15 cellular contexts compared by ENCODE assay signal in genomic region chr10:70830185-70830584, GRCh38. TPM values are rescaled to one million over a fixed set of nuclear protein-coding genes. Genes with fewer than 3 reads are reported as not detected.
A peak's percentile ranks its signal among the peaks of the same experiment; 100 is the strongest.
DNase-seq lines count a peak whose midpoint lies in the region; ATAC-seq, FAIRE-seq and TF ChIP-seq lines count a peak whose summit lies in the region.
"Had no signal": no experiment of that assay in that cellular context is flagged by ENCODE, and none has a peak within 500 bp of the region (broad histone marks: within the 10 kb centered on the region; RNA-seq: fewer than 3 reads in every experiment).

No MANE protein-coding gene starts in this region.

- WGBS in aorta, 2 donors = 62 to 64% methylated on average over 3 of the region's 3 CpGs

- H3K9me3 Mint-ChIP-seq in nephron = no peaks in the 10 kb centered on the region

- peaks cover 48% of the 10 kb centered on the region for H3K36me3 Mint-ChIP-seq in nephron (ENCODE audit: low read depth)

- no peak overlapping the region for H3K4me3 Mint-ChIP-seq in nephron

- no peaks in the 10 kb centered on the region for H3K4me1 ChIP-seq in aorta (ENCODE audit: control insufficient read depth in 1 of 2, insufficient read depth in 2 of 2, low read length in 2 of 2)

- no peak overlapping the region for H3K27ac ChIP-seq in aorta (ENCODE audit: low read depth in 1 of 2, low read length in 2 of 2)

- TF ChIP-seq CTCF in LNCaP clone FGC (IDR thresholded peaks at IDR 0.05; ENCODE audit: control insufficient read depth, extremely low read depth, insufficient read depth) (no peak), bronchial epithelial cell (IDR thresholded peaks at IDR 0.05; ENCODE audit: insufficient read depth, low read length, severe bottlenecking) (no peak), nephron (IDR thresholded peaks at IDR 0.05; ENCODE audit: unreplicated experiment in 3 of 3) (no peak)

- H3K4me1 Mint-ChIP-seq in nephron = peaks cover 57% of the 10 kb centered on the region

- H3K27ac Mint-ChIP-seq in nephron = peak overlapping the region in 2 of 3 experiments; percentile 11 to 60

- intact Hi-C loops in aorta (cut with DNase I) = no loop called here

- no peaks in the 10 kb centered on the region for H3K9me3 ChIP-seq in aorta (ENCODE audit: control insufficient read depth, low read length)

- H3K36me3 ChIP-seq in bronchial epithelial cell (ENCODE audit: control insufficient read depth, insufficient read depth, low read length) = no peaks in the 10 kb centered on the region
- H3K36me3 ChIP-seq in aorta (ENCODE audit: control insufficient read depth in 1 of 2, insufficient read depth in 2 of 2, low read length in 1 of 2) = peaks cover 0 to 2% of the 10 kb centered on the region in 2 donors

- no peaks in the 10 kb centered on the region for H3K27me3 Mint-ChIP-seq in nephron (ENCODE audit: low read depth)

- H3K4me3 ChIP-seq in LNCaP clone FGC (ENCODE audit: low read depth, low read length) (no peak overlapping the region), bronchial epithelial cell (ENCODE audit: low read depth, low read length) (no peak overlapping the region), aorta (ENCODE audit: low read length in 2 of 2) (no peak overlapping the region)

- ATAC-seq in HG02970 (IDR thresholded peaks at IDR 0.05; ENCODE audit: low FRiP score, unreplicated experiment) = no peak
- ATAC-seq in aorta (ENCODE audit: low FRiP score) = no peak
- ATAC-seq: stimulated activated naive CD8-positive, alpha-beta T cell treated with anti-CD3 and anti-CD28 coated beads, Interleukin-15, Interleukin-2, amounts not matched to agents 100 U/mL and 50 U/mL, for 24 hours had no signal

- no peak for FAIRE-seq in bronchial epithelial cell (lab: Jason Lieb, UNC)
- FAIRE-seq: GM18507 had no signal

- no peaks in the 10 kb centered on the region for H3K27me3 ChIP-seq in bronchial epithelial cell (ENCODE audit: control insufficient read depth, insufficient read depth, low read length)
- H3K27me3 ChIP-seq in aorta (ENCODE audit: control insufficient read depth in 1 of 2, insufficient read depth in 2 of 2, low read length in 1 of 2) = no peaks in the 10 kb centered on the region

- DNase-seq in GF-D8 (lab: John Stamatoyannopoulos, UW) (peak; percentile 10), LNCaP clone FGC (ENCODE audit: low read depth) (peak; percentile 69), bronchial epithelial cell (ENCODE audit: low read depth) (peak; percentile 96), midbrain (lab: John Stamatoyannopoulos, UW) (no peak), aorta (no peak)
- DNase-seq: activated CD8-positive, alpha-beta memory T cell treated with anti-CD3 and anti-CD28 coated beads for 24 hours; C1 segment of cervical spinal cord; NCI-H146; stimulated activated CD4-positive, alpha-beta T cell treated with anti-CD3 and anti-CD28 coated beads, Interleukin-4, amount 100 ng/mL, for 1 hour; stimulated activated naive CD8-positive, alpha-beta T cell treated with anti-CD3 and anti-CD28 coated beads, Interleukin-15, Interleukin-2, amounts not matched to agents 100 U/mL and 50 U/mL, for 24 hours had no signal

RNA-seq across cellular contexts. Expression of gene SGPL1, which starts 14.4 kb away (rescaled TPM):
- total RNA-seq in bronchial epithelial cell (82.9 and 144 TPM in 2 replicates), aorta (10 to 100 TPM; 31.8 to 45.0 TPM)
- polyA plus RNA-seq in aorta = 1 to 10 TPM; 5.8 to 6.4 TPM

RNA-seq across cellular contexts. Expression of gene TBATA, which starts 45.0 kb away (rescaled TPM):
- not detected in 2 replicates for total RNA-seq in bronchial epithelial cell
- total RNA-seq in aorta = not detected
- polyA plus RNA-seq in aorta = not detected
- total RNA-seq: G401, myocyte had no signal

RNA-seq across cellular contexts. Expression of gene PCBD1, which starts 58.2 kb away (rescaled TPM):
- total RNA-seq in bronchial epithelial cell (16.1 and 31.7 TPM in 2 replicates), aorta (10 to 100 TPM; 46.0 to 49.1 TPM)
- 10 to 100 TPM; 65.7 to 84.3 TPM for polyA plus RNA-seq in aorta

Comparison
In these comparisons a context has a peak if more than half of its experiments do, and no peak if none do; other contexts are left out.
1. DNase-seq: peak in GF-D8 (single experiment), LNCaP clone FGC (single experiment) and bronchial epithelial cell (single experiment); none in midbrain (single experiment) and aorta (0 of 2).